In genomic region chr20:32539817-32540675, GRCh38 we compare ENCODE assay signal across 8 cellular contexts. TPM values are rescaled to one million over a fixed set of nuclear protein-coding genes. Genes with fewer than 3 reads are reported as not detected.
DNase-seq lines count a peak whose midpoint lies in the region; ATAC-seq lines count a peak whose summit lies in the region.

No MANE protein-coding gene starts in this region.

- DNase-seq in SKM-1 treated with dmso at 0.1 percent for 144 hours (lab: John Stamatoyannopoulos, UW; ENCODE audit: unreplicated experiment) (peak; percentile 27), SKM-1 (lab: John Stamatoyannopoulos, UW; ENCODE audit: unreplicated experiment) (no peak), memory B cell (ENCODE audit: low spot score in 2 of 2) (no peak), H4 (ENCODE audit: low spot score) (no peak), midbrain (lab: John Stamatoyannopoulos, UW) (no peak)
- DNase-seq in activated T-cell treated with anti-CD3 and anti-CD28 coated beads, Interleukin-2, amount 50 U/mL, for 4 hours = peak; percentile 46

- ATAC-seq in activated T-cell treated with anti-CD3 and anti-CD28 coated beads, Interleukin-2, amount 50 U/mL, for 4 hours = peak; percentile 46 to 54
- ATAC-seq in memory B cell (ENCODE audit: low read depth) (no peak), HG02642 (IDR thresholded peaks at IDR 0.05; ENCODE audit: poor library complexity, unreplicated experiment) (no peak), HG02610 (IDR thresholded peaks at IDR 0.05; ENCODE audit: unreplicated experiment) (no peak)

- H3K27ac Mint-ChIP-seq in memory B cell = peak overlapping the region; percentile 86

- no peaks in the 10 kb centered on the region for H3K27me3 Mint-ChIP-seq in activated T-cell treated with anti-CD3 and anti-CD28 coated beads, Interleukin-2, amount 50 U/mL, for 4 hours (ENCODE audit: low read depth)
- no peaks in the 10 kb centered on the region for H3K27me3 Mint-ChIP-seq in memory B cell

- peak overlapping the region; percentile 59 for H3K4me3 Mint-ChIP-seq in activated T-cell treated with anti-CD3 and anti-CD28 coated beads, Interleukin-2, amount 50 U/mL, for 4 hours
- H3K4me3 Mint-ChIP-seq in memory B cell = peak overlapping the region; percentile 70

- H3K4me1 Mint-ChIP-seq in activated T-cell treated with anti-CD3 and anti-CD28 coated beads, Interleukin-2, amount 50 U/mL, for 4 hours (ENCODE audit: low read depth) = peaks cover 82% of the 10 kb centered on the region
- peaks cover 48% of the 10 kb centered on the region for H3K4me1 Mint-ChIP-seq in memory B cell

- no peaks in the 10 kb centered on the region for H3K9me3 Mint-ChIP-seq in activated T-cell treated with anti-CD3 and anti-CD28 coated beads, Interleukin-2, amount 50 U/mL, for 4 hours
- no peaks in the 10 kb centered on the region for H3K9me3 Mint-ChIP-seq in memory B cell

- no peaks in the 10 kb centered on the region for H3K36me3 Mint-ChIP-seq in activated T-cell treated with anti-CD3 and anti-CD28 coated beads, Interleukin-2, amount 50 U/mL, for 4 hours (ENCODE audit: insufficient read depth)
- H3K36me3 Mint-ChIP-seq in memory B cell = peaks cover 5% of the 10 kb centered on the region

RNA-seq across cellular contexts. Expression of gene NOL4L, which starts 45.1 kb away (rescaled TPM):
- total RNA-seq in activated T-cell treated with anti-CD3 and anti-CD28 coated beads, Interleukin-2, amount 50 U/mL, for 4 hours = 1 to 10 TPM; 5.6 to 8.0 (median 6.3) TPM
- total RNA-seq in H4 (2014; rRNA removed; shearing (Covaris generic)) = 10.6 and 13.0 TPM in 2 replicates

Comparison
In these comparisons a context has a peak if more than half of its experiments do, and no peak if none do; other contexts are left out.
1. DNase-seq: peak in SKM-1 treated with dmso at 0.1 percent for 144 hours (single experiment) and activated T-cell treated with anti-CD3 and anti-CD28 coated beads, Interleukin-2, amount 50 U/mL, for 4 hours (single experiment); none in SKM-1 (single experiment), memory B cell (0 of 2), H4 (single experiment) and midbrain (single experiment).
2. ATAC-seq: peak in activated T-cell treated with anti-CD3 and anti-CD28 coated beads, Interleukin-2, amount 50 U/mL, for 4 hours (2 of 2); none in memory B cell (single experiment), HG02642 (single experiment) and HG02610 (single experiment).